In the genomic region with DNA sequence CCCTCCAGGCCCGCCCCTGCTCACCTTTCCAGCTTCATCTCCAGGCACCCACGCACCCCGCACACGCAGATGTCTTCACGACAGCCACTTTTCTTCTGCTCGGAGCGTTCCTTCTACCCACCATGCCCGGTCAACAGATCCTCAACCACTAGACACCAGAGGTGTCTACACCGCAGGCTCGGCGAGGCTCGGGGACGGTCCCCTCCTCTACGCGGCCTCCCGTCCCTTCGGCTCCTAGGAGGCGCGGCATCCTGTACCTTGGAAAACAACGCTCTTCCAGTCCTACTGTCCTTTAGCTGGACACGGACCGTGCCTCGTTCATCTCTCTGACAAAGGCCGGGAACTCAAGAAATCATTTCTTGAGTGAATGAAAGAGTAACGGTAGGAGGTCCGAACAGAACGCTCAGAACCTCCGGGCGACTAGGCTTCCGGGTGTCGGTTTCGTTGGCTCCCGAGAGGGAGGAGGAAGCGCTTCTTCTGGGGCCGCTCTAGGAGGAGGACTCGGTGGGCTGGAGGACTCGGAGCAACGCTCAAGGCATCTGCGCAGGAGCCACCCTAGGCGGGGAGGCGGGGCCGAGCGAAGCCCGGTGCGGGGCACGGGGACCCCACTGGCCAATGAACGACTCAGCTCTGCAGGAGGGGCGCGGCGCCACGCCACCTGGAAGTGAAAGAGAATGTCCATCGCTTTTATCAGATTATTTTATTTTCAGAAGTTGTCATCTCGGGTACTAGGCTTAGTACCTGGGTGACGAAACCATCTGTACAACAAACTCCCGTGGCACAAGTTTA, we compare ENCODE assay signal across 1 cellular context.
TF ChIP-seq lines count a peak whose summit lies in the region.

No MANE protein-coding gene starts in this region.

TF ChIP-seq in K562, 482 proteins besides CTCF, POLR2A, EP300 and RAD21 (continued from another document and continues in another):
- TF ChIP-seq, protein P1, sequence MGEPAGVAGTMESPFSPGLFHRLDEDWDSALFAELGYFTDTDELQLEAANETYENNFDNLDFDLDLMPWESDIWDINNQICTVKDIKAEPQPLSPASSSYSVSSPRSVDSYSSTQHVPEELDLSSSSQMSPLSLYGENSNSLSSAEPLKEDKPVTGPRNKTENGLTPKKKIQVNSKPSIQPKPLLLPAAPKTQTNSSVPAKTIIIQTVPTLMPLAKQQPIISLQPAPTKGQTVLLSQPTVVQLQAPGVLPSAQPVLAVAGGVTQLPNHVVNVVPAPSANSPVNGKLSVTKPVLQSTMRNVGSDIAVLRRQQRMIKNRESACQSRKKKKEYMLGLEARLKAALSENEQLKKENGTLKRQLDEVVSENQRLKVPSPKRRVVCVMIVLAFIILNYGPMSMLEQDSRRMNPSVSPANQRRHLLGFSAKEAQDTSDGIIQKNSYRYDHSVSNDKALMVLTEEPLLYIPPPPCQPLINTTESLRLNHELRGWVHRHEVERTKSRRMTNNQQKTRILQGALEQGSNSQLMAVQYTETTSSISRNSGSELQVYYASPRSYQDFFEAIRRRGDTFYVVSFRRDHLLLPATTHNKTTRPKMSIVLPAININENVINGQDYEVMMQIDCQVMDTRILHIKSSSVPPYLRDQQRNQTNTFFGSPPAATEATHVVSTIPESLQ (CRISPR knock-in tag; IDR thresholded peaks at IDR 0.05), result no peak; the same call in 1 of the 2 replicates
- TF ChIP-seq MED1 (CRISPR knock-in tag; IDR thresholded peaks at IDR 0.05; ENCODE audit: borderline replicate concordance) (no peak), FOXK2 (conservative IDR thresholded peaks at IDR 0.05 in 1 of 2, IDR thresholded peaks at IDR 0.05 in 1 of 2; ENCODE audit: low read depth in 2 of 2) (no peak; a peak in 2 of 4 replicates), PML (IDR thresholded peaks at IDR 0.05; ENCODE audit: low read length) (peak; percentile 84), ZNF316 (IDR thresholded peaks at IDR 0.05) (no peak), KLF6 (CRISPR knock-in tag; IDR thresholded peaks at IDR 0.05; ENCODE audit: borderline replicate concordance) (no peak), CEBPG (CRISPR knock-in tag; IDR thresholded peaks at IDR 0.05) (no peak), CEBPG (tag; conservative IDR thresholded peaks at IDR 0.05 in 1 of 2, IDR thresholded peaks at IDR 0.05 in 1 of 2) (peak; percentile 83 to 85), RBM39 (optimal IDR thresholded peaks at IDR 0.05; ENCODE audit: low read depth, low read length) (no peak), MTA3 (IDR thresholded peaks at IDR 0.05; ENCODE audit: borderline replicate concordance) (peak; percentile 65; the same call in 1 of the 2 replicates), CBX5 (IDR thresholded peaks at IDR 0.05; ENCODE audit: borderline replicate concordance, low read depth) (no peak), ZNF431 (CRISPR knock-in tag; IDR thresholded peaks at IDR 0.05) (no peak), TCF3 (CRISPR knock-in tag; IDR thresholded peaks at IDR 0.05) (no peak; the same call in 1 of the 2 replicates), RBM15 (IDR thresholded peaks at IDR 0.05; ENCODE audit: insufficient read depth, low read length) (no peak), POLR3G (IDR thresholded peaks at IDR 0.05; ENCODE audit: extremely low read depth, insufficient read length, insufficient replicate concordance) (no peak), GTF2F1 (IDR thresholded peaks at IDR 0.05; ENCODE audit: low read depth, low read length) (peak; percentile 41; the same call in 1 of the 2 replicates), CREM (IDR thresholded peaks at IDR 0.05; ENCODE audit: low read depth) (peak; percentile 57; the same call in 1 of the 2 replicates), SMC3 (conservative IDR thresholded peaks at IDR 0.05; ENCODE audit: insufficient read depth, low read depth, low read length) (0 out of 2 replicates have a peak, but pooled peaks have one; percentile 1), ZNF778 (CRISPR knock-in tag; IDR thresholded peaks at IDR 0.05) (no peak), KAT2B (IDR thresholded peaks at IDR 0.05; ENCODE audit: low read depth, low read length) (no peak), HLTF (IDR thresholded peaks at IDR 0.05) (no peak), BMI1 (IDR thresholded peaks at IDR 0.05; ENCODE audit: low read length) (no peak)
- TF ChIP-seq, protein P2, sequence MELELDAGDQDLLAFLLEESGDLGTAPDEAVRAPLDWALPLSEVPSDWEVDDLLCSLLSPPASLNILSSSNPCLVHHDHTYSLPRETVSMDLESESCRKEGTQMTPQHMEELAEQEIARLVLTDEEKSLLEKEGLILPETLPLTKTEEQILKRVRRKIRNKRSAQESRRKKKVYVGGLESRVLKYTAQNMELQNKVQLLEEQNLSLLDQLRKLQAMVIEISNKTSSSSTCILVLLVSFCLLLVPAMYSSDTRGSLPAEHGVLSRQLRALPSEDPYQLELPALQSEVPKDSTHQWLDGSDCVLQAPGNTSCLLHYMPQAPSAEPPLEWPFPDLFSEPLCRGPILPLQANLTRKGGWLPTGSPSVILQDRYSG (tag; conservative IDR thresholded peaks at IDR 0.05; ENCODE audit: low read depth), result no peak
- TF ChIP-seq, protein P3, sequence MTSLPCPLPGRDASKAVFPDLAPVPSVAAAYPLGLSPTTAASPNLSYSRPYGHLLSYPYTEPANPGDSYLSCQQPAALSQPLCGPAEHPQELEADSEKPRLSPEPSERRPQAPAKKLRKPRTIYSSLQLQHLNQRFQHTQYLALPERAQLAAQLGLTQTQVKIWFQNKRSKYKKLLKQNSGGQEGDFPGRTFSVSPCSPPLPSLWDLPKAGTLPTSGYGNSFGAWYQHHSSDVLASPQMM (CRISPR knock-in tag; IDR thresholded peaks at IDR 0.05), result no peak
- TF ChIP-seq, protein P4, sequence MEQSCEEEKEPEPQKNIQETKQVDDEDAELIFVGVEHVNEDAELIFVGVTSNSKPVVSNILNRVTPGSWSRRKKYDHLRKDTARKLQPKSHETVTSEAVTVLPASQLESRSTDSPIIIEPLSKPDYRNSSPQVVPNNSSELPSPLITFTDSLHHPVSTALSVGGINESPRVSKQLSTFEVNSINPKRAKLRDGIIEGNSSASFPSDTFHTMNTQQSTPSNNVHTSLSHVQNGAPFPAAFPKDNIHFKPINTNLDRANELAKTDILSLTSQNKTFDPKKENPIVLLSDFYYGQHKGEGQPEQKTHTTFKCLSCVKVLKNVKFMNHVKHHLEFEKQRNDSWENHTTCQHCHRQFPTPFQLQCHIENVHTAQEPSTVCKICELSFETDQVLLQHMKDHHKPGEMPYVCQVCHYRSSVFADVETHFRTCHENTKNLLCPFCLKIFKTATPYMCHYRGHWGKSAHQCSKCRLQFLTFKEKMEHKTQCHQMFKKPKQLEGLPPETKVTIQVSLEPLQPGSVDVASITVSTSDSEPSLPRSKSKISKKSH (CRISPR knock-in tag; IDR thresholded peaks at IDR 0.05), result no peak
- TF ChIP-seq, protein P5, sequence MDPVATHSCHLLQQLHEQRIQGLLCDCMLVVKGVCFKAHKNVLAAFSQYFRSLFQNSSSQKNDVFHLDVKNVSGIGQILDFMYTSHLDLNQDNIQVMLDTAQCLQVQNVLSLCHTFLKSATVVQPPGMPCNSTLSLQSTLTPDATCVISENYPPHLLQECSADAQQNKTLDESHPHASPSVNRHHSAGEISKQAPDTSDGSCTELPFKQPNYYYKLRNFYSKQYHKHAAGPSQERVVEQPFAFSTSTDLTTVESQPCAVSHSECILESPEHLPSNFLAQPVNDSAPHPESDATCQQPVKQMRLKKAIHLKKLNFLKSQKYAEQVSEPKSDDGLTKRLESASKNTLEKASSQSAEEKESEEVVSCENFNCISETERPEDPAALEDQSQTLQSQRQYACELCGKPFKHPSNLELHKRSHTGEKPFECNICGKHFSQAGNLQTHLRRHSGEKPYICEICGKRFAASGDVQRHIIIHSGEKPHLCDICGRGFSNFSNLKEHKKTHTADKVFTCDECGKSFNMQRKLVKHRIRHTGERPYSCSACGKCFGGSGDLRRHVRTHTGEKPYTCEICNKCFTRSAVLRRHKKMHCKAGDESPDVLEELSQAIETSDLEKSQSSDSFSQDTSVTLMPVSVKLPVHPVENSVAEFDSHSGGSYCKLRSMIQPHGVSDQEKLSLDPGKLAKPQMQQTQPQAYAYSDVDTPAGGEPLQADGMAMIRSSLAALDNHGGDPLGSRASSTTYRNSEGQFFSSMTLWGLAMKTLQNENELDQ (CRISPR knock-in tag; IDR thresholded peaks at IDR 0.05; ENCODE audit: borderline replicate concordance), result no peak
- TF ChIP-seq, protein P6, sequence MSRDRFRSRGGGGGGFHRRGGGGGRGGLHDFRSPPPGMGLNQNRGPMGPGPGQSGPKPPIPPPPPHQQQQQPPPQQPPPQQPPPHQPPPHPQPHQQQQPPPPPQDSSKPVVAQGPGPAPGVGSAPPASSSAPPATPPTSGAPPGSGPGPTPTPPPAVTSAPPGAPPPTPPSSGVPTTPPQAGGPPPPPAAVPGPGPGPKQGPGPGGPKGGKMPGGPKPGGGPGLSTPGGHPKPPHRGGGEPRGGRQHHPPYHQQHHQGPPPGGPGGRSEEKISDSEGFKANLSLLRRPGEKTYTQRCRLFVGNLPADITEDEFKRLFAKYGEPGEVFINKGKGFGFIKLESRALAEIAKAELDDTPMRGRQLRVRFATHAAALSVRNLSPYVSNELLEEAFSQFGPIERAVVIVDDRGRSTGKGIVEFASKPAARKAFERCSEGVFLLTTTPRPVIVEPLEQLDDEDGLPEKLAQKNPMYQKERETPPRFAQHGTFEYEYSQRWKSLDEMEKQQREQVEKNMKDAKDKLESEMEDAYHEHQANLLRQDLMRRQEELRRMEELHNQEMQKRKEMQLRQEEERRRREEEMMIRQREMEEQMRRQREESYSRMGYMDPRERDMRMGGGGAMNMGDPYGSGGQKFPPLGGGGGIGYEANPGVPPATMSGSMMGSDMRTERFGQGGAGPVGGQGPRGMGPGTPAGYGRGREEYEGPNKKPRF (IDR thresholded peaks at IDR 0.05; ENCODE audit: low read depth, low read length), result no peak
- TF ChIP-seq, protein P7, sequence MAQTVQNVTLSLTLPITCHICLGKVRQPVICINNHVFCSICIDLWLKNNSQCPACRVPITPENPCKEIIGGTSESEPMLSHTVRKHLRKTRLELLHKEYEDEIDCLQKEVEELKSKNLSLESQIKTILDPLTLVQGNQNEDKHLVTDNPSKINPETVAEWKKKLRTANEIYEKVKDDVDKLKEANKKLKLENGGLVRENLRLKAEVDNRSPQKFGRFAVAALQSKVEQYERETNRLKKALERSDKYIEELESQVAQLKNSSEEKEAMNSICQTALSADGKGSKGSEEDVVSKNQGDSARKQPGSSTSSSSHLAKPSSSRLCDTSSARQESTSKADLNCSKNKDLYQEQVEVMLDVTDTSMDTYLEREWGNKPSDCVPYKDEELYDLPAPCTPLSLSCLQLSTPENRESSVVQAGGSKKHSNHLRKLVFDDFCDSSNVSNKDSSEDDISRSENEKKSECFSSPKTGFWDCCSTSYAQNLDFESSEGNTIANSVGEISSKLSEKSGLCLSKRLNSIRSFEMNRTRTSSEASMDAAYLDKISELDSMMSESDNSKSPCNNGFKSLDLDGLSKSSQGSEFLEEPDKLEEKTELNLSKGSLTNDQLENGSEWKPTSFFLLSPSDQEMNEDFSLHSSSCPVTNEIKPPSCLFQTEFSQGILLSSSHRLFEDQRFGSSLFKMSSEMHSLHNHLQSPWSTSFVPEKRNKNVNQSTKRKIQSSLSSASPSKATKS (CRISPR knock-in tag; IDR thresholded peaks at IDR 0.05), result no peak
- TF ChIP-seq, protein P8, sequence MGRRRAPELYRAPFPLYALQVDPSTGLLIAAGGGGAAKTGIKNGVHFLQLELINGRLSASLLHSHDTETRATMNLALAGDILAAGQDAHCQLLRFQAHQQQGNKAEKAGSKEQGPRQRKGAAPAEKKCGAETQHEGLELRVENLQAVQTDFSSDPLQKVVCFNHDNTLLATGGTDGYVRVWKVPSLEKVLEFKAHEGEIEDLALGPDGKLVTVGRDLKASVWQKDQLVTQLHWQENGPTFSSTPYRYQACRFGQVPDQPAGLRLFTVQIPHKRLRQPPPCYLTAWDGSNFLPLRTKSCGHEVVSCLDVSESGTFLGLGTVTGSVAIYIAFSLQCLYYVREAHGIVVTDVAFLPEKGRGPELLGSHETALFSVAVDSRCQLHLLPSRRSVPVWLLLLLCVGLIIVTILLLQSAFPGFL (CRISPR knock-in tag; IDR thresholded peaks at IDR 0.05), result no peak
- TF ChIP-seq, protein P9, sequence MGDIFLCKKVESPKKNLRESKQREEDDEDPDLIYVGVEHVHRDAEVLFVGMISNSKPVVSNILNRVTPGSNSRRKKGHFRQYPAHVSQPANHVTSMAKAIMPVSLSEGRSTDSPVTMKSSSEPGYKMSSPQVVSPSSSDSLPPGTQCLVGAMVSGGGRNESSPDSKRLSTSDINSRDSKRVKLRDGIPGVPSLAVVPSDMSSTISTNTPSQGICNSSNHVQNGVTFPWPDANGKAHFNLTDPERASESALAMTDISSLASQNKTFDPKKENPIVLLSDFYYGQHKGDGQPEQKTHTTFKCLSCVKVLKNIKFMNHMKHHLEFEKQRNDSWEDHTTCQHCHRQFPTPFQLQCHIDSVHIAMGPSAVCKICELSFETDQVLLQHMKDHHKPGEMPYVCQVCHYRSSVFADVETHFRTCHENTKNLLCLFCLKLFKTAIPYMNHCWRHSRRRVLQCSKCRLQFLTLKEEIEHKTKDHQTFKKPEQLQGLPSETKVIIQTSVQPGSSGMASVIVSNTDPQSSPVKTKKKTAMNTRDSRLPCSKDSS (IDR thresholded peaks at IDR 0.05; ENCODE audit: low read depth, partially characterized antibody), result no peak
- TF ChIP-seq, protein P10, sequence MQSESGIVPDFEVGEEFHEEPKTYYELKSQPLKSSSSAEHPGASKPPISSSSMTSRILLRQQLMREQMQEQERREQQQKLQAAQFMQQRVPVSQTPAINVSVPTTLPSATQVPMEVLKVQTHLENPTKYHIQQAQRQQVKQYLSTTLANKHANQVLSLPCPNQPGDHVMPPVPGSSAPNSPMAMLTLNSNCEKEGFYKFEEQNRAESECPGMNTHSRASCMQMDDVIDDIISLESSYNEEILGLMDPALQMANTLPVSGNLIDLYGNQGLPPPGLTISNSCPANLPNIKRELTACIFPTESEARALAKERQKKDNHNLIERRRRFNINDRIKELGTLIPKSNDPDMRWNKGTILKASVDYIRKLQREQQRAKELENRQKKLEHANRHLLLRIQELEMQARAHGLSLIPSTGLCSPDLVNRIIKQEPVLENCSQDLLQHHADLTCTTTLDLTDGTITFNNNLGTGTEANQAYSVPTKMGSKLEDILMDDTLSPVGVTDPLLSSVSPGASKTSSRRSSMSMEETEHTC (IDR thresholded peaks at IDR 0.05), result no peak
- TF ChIP-seq, protein P11, sequence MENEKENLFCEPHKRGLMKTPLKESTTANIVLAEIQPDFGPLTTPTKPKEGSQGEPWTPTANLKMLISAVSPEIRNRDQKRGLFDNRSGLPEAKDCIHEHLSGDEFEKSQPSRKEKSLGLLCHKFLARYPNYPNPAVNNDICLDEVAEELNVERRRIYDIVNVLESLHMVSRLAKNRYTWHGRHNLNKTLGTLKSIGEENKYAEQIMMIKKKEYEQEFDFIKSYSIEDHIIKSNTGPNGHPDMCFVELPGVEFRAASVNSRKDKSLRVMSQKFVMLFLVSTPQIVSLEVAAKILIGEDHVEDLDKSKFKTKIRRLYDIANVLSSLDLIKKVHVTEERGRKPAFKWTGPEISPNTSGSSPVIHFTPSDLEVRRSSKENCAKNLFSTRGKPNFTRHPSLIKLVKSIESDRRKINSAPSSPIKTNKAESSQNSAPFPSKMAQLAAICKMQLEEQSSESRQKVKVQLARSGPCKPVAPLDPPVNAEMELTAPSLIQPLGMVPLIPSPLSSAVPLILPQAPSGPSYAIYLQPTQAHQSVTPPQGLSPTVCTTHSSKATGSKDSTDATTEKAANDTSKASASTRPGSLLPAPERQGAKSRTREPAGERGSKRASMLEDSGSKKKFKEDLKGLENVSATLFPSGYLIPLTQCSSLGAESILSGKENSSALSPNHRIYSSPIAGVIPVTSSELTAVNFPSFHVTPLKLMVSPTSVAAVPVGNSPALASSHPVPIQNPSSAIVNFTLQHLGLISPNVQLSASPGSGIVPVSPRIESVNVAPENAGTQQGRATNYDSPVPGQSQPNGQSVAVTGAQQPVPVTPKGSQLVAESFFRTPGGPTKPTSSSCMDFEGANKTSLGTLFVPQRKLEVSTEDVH (IDR thresholded peaks at IDR 0.05; ENCODE audit: low read depth, partially characterized antibody), result peak; percentile 88
